In the genomic region with DNA sequence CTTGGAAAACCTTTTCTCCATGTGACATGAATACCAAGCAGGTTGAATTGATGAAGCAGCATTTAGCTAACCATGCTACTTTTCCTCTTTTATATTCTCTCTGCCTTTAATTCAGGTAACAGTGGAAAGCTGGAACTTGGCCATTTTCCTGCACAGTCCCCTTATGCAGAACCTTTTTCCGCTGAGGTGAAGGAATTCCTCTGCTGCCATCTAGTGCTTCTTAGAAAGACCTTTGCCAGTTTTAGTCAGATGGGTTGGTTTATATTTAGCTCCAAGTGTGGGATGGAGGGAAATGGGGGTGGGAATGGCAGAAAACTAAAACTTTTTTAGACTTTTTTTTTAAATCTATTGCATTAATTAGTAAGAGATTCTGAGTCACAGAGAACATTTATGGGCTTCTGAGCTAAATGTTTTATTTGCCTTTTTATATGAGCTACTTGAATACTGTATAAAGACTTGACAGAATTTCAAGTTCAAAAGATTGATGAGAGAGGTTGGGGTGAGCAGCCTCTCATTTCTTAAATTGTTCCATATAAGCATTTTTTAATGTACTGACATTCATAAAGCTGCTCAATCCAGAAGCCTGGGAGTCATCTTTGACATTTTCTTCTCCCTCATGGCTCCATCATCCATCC, we compare ENCODE assay signal across 8 cellular contexts.
DNase-seq lines count a peak whose midpoint lies in the region; ATAC-seq and TF ChIP-seq lines count a peak whose summit lies in the region.

No MANE protein-coding gene starts in this region.

- no peak overlapping the region for H3K9ac ChIP-seq in mammary epithelial cell (ENCODE audit: insufficient read depth, low read length)

- TF ChIP-seq CTCF in mammary epithelial cell (conservative IDR thresholded peaks at IDR 0.05 in 1 of 2, IDR thresholded peaks at IDR 0.05 in 1 of 2; ENCODE audit: extremely low read depth in 1 of 2, insufficient read depth in 1 of 2, low read depth in 1 of 2, low read length in 2 of 2) = peak; percentile 64 to 79
- TF ChIP-seq CTCF in ovary (IDR thresholded peaks at IDR 0.05) = no peak

- no peaks in the 10 kb centered on the region for H4K20me1 ChIP-seq in mammary epithelial cell (ENCODE audit: insufficient read depth, low read length)

- no peaks in the 10 kb centered on the region for H3K27me3 ChIP-seq in mammary epithelial cell (ENCODE audit: insufficient read depth, low read length)
- no peaks in the 10 kb centered on the region for H3K27me3 ChIP-seq in ovary

- in situ Hi-C loops in mammary epithelial cell (cut with MboI; ENCODE audit: low sequenced_read_pairs in 2 of 2) = loop anchor here (10.0 to 25.0 kb wide), 3 partner anchors 94 to 1252 kb away; no protein-coding TSS in a partner anchor

- CTCF ChIA-PET in mammary epithelial cell (lab: Charles Lee; ENCODE audit: low non-redundant PET) = interaction anchor here (0.6 to 1.3 kb wide), 9 partner anchors 86 to 1808 kb away, joined by 3 to 28 read pairs (median 5); partner anchors contain the start of gene ZC3H12C

- 0% methylated on average over 1 of the region's 1 CpG for WGBS in mammary epithelial cell (ENCODE audit: low coverage, missing lambda C conversion rate)
- 2 to 5% (median 5%) methylated on average over 1 of the region's 1 CpG for WGBS in ovary, 3 donors

- no peak for TF ChIP-seq POLR2A in ovary (IDR thresholded peaks at IDR 0.05)

- TF ChIP-seq EP300 in ovary (IDR thresholded peaks at IDR 0.05) = no peak

- dilution Hi-C loops in mammary epithelial cell (cut with HindIII; ENCODE audit: low sequenced_read_pairs) = no loop called here

- H3K36me3 ChIP-seq in mammary epithelial cell (ENCODE audit: insufficient read depth, low read length) = no peaks in the 10 kb centered on the region
- H3K36me3 ChIP-seq in ovary = no peaks in the 10 kb centered on the region

- H3K27ac ChIP-seq in mammary epithelial cell (ENCODE audit: insufficient read depth, low read depth, low read length) (no peak overlapping the region), ovary (no peak overlapping the region)

- no peak overlapping the region for H3K4me2 ChIP-seq in mammary epithelial cell (ENCODE audit: insufficient read depth, low read depth, low read length)

- H3K4me3 ChIP-seq in mammary epithelial cell (replicated peaks in 1 of 3; ENCODE audit: insufficient read depth in 1 of 3, low read depth in 2 of 3, low read length in 3 of 3) = no peak overlapping the region
- no peak overlapping the region for H3K4me3 ChIP-seq in ovary

- ATAC-seq in HG03565 (IDR thresholded peaks at IDR 0.05; ENCODE audit: unreplicated experiment) (peak; percentile 77), left colon (peak; percentile 76)

- intact Hi-C loops in mammary epithelial cell (cut with micrococcal nuclease) = loop anchor here (1.0 to 10.0 kb wide), 3 partner anchors 86 to 1241 kb away; no protein-coding TSS in a partner anchor
- intact Hi-C loops in left colon (cut with DNase I, micrococcal nuclease) = no loop called here
- intact Hi-C loops in ovary (cut with DNase I) = no loop called here

- no TSS peak for BruUV-seq in mammary epithelial cell (replicated peaks; lab: Mats Ljungman, UMichigan)

- no peaks in the 10 kb centered on the region for H3K9me3 ChIP-seq in mammary epithelial cell (replicated peaks; ENCODE audit: insufficient read depth, low read length)
- no peaks in the 10 kb centered on the region for H3K9me3 ChIP-seq in ovary

- no peaks in the 10 kb centered on the region for H3K79me2 ChIP-seq in mammary epithelial cell (ENCODE audit: insufficient read depth, low read length)

- H3K4me1 ChIP-seq in mammary epithelial cell (ENCODE audit: insufficient read depth, low read length) (peaks cover 3% of the 10 kb centered on the region), ovary (ENCODE audit: insufficient read depth) (no peaks in the 10 kb centered on the region)

- H2AFZ ChIP-seq in mammary epithelial cell (ENCODE audit: low read depth, low read length) = no peak overlapping the region

- peak; percentile 72 for DNase-seq in EH (ENCODE audit: low read depth)
- peak; percentile 83 for DNase-seq in NCI-H748 (lab: John Stamatoyannopoulos, UW; ENCODE audit: unreplicated experiment)
- DNase-seq in mammary epithelial cell = peak; percentile 68
- peak in 1 of 2 donors; percentile 19 for DNase-seq in left colon
- DNase-seq in ovary = no peak
- no peak for DNase-seq in activated CD4-positive, alpha-beta T cell treated with anti-CD3 and anti-CD28 coated beads for 1 hour
- no peak for DNase-seq in stimulated activated CD4-positive, alpha-beta T cell treated with anti-CD3 and anti-CD28 coated beads, Interleukin-4, amount 100 ng/mL, for 1 hour

Comparison
In these comparisons a context has a peak if more than half of its experiments do, and no peak if none do; other contexts are left out.
1. DNase-seq: peak in EH (single experiment), NCI-H748 (single experiment) and mammary epithelial cell (single experiment); none in ovary (0 of 5), activated CD4-positive, alpha-beta T cell treated with anti-CD3 and anti-CD28 coated beads for 1 hour (single experiment) and stimulated activated CD4-positive, alpha-beta T cell treated with anti-CD3 and anti-CD28 coated beads, Interleukin-4, amount 100 ng/mL, for 1 hour (single experiment).
2. CTCF ChIP-seq: peak in mammary epithelial cell (2 of 2); none in ovary (0 of 3).